ENCODE assay signal across 21 cellular contexts in genomic region chr7:33918401-33919120, GRCh38. TPM values are rescaled to one million over a fixed set of nuclear protein-coding genes. Genes with fewer than 3 reads are reported as not detected.
"Had no signal": no experiment of that assay in that cellular context is flagged by ENCODE, and none has a peak within 500 bp of the region (broad histone marks: within the 10 kb centered on the region; RNA-seq: fewer than 3 reads in every experiment).

No MANE protein-coding gene starts in this region.

- H3K4me3 ChIP-seq: lower lobe of right lung, pancreas, right lobe of liver, tibial nerve, uterus had no signal

- H3K4me1 Mint-ChIP-seq: activated B cell treated with CpG ODN at 0.5 μM for 24 hours, mesothelial cell of epicardium had no signal

- H3K9me3 Mint-ChIP-seq: activated B cell treated with CpG ODN at 0.5 μM for 24 hours; activated CD4-positive, alpha-beta memory T cell treated with anti-CD3 and anti-CD28 coated beads for 36 hours; effector memory CD8-positive, alpha-beta T cell; mesothelial cell of epicardium; natural killer cell treated with Interleukin-12 subunit alpha and Interleukin-12 subunit beta and Interleukin-15 and Interleukin-18, amount 100 ng/mL, for 72 hours; stimulated activated naive CD8-positive, alpha-beta T cell treated with anti-CD3 and anti-CD28 coated beads, Interleukin-15, Interleukin-2, amounts not matched to agents 100 ng/mL and 50 ng/mL, for 24 hours had no signal

- H3K27ac ChIP-seq: lower lobe of right lung, neutrophil, pancreas, right lobe of liver, tibial nerve, uterus had no signal

- H3K36me3 ChIP-seq: lower lobe of right lung, neutrophil, pancreas, right lobe of liver, tibial nerve, uterus had no signal

- H3K27ac Mint-ChIP-seq: activated B cell treated with CpG ODN at 0.5 μM for 24 hours; activated CD4-positive, alpha-beta memory T cell treated with anti-CD3 and anti-CD28 coated beads for 36 hours; activated naive CD8-positive, alpha-beta T cell; effector memory CD8-positive, alpha-beta T cell; mesothelial cell of epicardium; natural killer cell treated with Interleukin-12 subunit alpha and Interleukin-12 subunit beta and Interleukin-15 and Interleukin-18, amount 100 ng/mL, for 72 hours; stimulated activated naive CD8-positive, alpha-beta T cell treated with anti-CD3 and anti-CD28 coated beads, Interleukin-15, Interleukin-2, amounts not matched to agents 100 ng/mL and 50 ng/mL, for 24 hours had no signal

- H3K4me3 Mint-ChIP-seq: activated B cell treated with CpG ODN at 0.5 μM for 24 hours; activated CD4-positive, alpha-beta memory T cell treated with anti-CD3 and anti-CD28 coated beads for 36 hours; activated naive CD8-positive, alpha-beta T cell; effector memory CD8-positive, alpha-beta T cell; mesothelial cell of epicardium; natural killer cell treated with Interleukin-12 subunit alpha and Interleukin-12 subunit beta and Interleukin-15 and Interleukin-18, amount 100 ng/mL, for 72 hours; stimulated activated naive CD8-positive, alpha-beta T cell treated with anti-CD3 and anti-CD28 coated beads, Interleukin-15, Interleukin-2, amounts not matched to agents 100 ng/mL and 50 ng/mL, for 24 hours had no signal

- H3K27me3 ChIP-seq: pancreas, right lobe of liver, tibial nerve, uterus had no signal

- H3K9me3 ChIP-seq: lower lobe of right lung, neutrophil, pancreas, right lobe of liver, tibial nerve, uterus had no signal

- H3K4me1 ChIP-seq: lower lobe of right lung, pancreas, right lobe of liver, uterus had no signal

- DNase-seq: activated B cell treated with CpG ODN at 0.5 μM for 24 hours; activated CD4-positive, alpha-beta memory T cell treated with anti-CD3 and anti-CD28 coated beads for 36 hours; activated CD4-positive, alpha-beta T cell treated with anti-CD3 and anti-CD28 coated beads for 4 hours; activated T-cell treated with anti-CD3 and anti-CD28 coated beads for 4 hours; effector memory CD8-positive, alpha-beta T cell; hippocampal formation; islet precursor cell; left colon; lower lobe of right lung; pancreas; right lobe of liver; small intestine; stimulated activated CD4-positive, alpha-beta T cell treated with anti-CD3 and anti-CD28 coated beads, Interleukin-15, amount 100 ng/mL, for 24 hours; stimulated activated CD4-positive, alpha-beta T cell treated with anti-CD3 and anti-CD28 coated beads, Interleukin-2, amount 100 ng/mL, for 48 hours; uterus had no signal

- H3K36me3 Mint-ChIP-seq: activated CD4-positive, alpha-beta memory T cell treated with anti-CD3 and anti-CD28 coated beads for 36 hours; activated naive CD8-positive, alpha-beta T cell; mesothelial cell of epicardium; natural killer cell treated with Interleukin-12 subunit alpha and Interleukin-12 subunit beta and Interleukin-15 and Interleukin-18, amount 100 ng/mL, for 72 hours had no signal

- ATAC-seq: effector memory CD8-positive, alpha-beta T cell; left colon; lower lobe of right lung; natural killer cell treated with Interleukin-12 subunit alpha and Interleukin-12 subunit beta and Interleukin-15 and Interleukin-18, amount 100 ng/mL, for 72 hours; pancreas; right lobe of liver had no signal

RNA-seq across cellular contexts. Expression of gene BMPER, which starts 13.2 kb away (rescaled TPM):
- total RNA-seq: activated B cell treated with CpG ODN at 0.5 μM for 24 hours; activated CD4-positive, alpha-beta memory T cell treated with anti-CD3 and anti-CD28 coated beads for 36 hours had no signal
